ENCODE assay signal across 11 cellular contexts in genomic region chr7:139687980-139688632, GRCh38.
DNase-seq lines count a peak whose midpoint lies in the region; ATAC-seq and TF ChIP-seq lines count a peak whose summit lies in the region.
"Had no signal": no experiment of that assay in that cellular context is flagged by ENCODE, and none has a peak within 500 bp of the region (broad histone marks: within the 10 kb centered on the region; RNA-seq: fewer than 3 reads in every experiment).

No MANE protein-coding gene starts in this region.

- ATAC-seq in sciatic nerve (peak; percentile 36), HG03520 (IDR thresholded peaks at IDR 0.05; ENCODE audit: unreplicated experiment) (no peak)

- peak; percentile 8 for DNase-seq in SIG-M5 treated with dmso at 0.1 percent for 504 hours (lab: John Stamatoyannopoulos, UW; ENCODE audit: unreplicated experiment)
- DNase-seq in SIG-M5 (lab: John Stamatoyannopoulos, UW), result no peak
- DNase-seq in RPMI7951 (ENCODE audit: low read depth), result peak; percentile 81
- DNase-seq in fibroblast of lung (ENCODE audit: low read depth in 2 of 2), result peak; percentile 62 to 64
- no peak for DNase-seq in sciatic nerve (ENCODE audit: low spot score)
- DNase-seq in NCI-H446 (lab: John Stamatoyannopoulos, UW), result no peak
- DNase-seq in GOT3 (lab: John Stamatoyannopoulos, UW), result no peak
- DNase-seq: stimulated activated CD4-positive, alpha-beta T cell treated with anti-CD3 and anti-CD28 coated beads, Interleukin-4, amount 100 ng/mL, for 24 hours had no signal

- no peaks in the 10 kb centered on the region for H3K9me3 ChIP-seq in fibroblast of lung (ENCODE audit: control insufficient read depth, insufficient read depth, low read depth, low read length)
- H3K9me3 ChIP-seq: thoracic aorta had no signal

- H3K4me1 ChIP-seq in fibroblast of lung (ENCODE audit: control insufficient read depth, extremely low read depth, insufficient read depth, low read length), result peaks cover 4% of the 10 kb centered on the region

- peaks cover 2% of the 10 kb centered on the region for H3K79me2 ChIP-seq in fibroblast of lung (ENCODE audit: control insufficient read depth, insufficient read depth, low read length)

- no peak overlapping the region for H3K27ac ChIP-seq in fibroblast of lung (ENCODE audit: insufficient read depth, low read length)
- H3K27ac ChIP-seq: hepatocyte, thoracic aorta had no signal

- H3K4me3 ChIP-seq in fibroblast of lung (replicated peaks in 1 of 4; ENCODE audit: control extremely low read depth in 1 of 4, insufficient read depth in 1 of 4, low read depth in 3 of 4, low read length in 4 of 4), result no peak overlapping the region
- H3K4me3 ChIP-seq: hepatocyte, thoracic aorta had no signal

- H3K36me3 ChIP-seq in fibroblast of lung (ENCODE audit: control insufficient read depth, insufficient read depth, low read length), result no peaks in the 10 kb centered on the region
- H3K36me3 ChIP-seq: thoracic aorta had no signal

- TF ChIP-seq CTCF in fibroblast of lung (conservative IDR thresholded peaks at IDR 0.05 in 1 of 2, IDR thresholded peaks at IDR 0.05 in 1 of 2; ENCODE audit: low read depth in 1 of 2, low read length in 2 of 2), result no peak

- H3K9ac ChIP-seq in fibroblast of lung (ENCODE audit: insufficient read depth, low read length), result no peak overlapping the region

- no peak overlapping the region for H2AFZ ChIP-seq in fibroblast of lung (ENCODE audit: low read length)
- H2AFZ ChIP-seq: hepatocyte had no signal

- no peaks in the 10 kb centered on the region for H4K20me1 ChIP-seq in fibroblast of lung (ENCODE audit: control insufficient read depth, extremely low read depth, insufficient read depth, low read length)

- no peak overlapping the region for H3K4me2 ChIP-seq in fibroblast of lung (ENCODE audit: extremely low read depth, insufficient read depth, low read length)
- H3K4me2 ChIP-seq: hepatocyte had no signal

- intact Hi-C loops in sciatic nerve (cut with DNase I), result no loop called here

- H3K27me3 ChIP-seq in fibroblast of lung (ENCODE audit: control insufficient read depth, insufficient read depth, low read length), result no peaks in the 10 kb centered on the region
- H3K27me3 ChIP-seq: hepatocyte had no signal

Comparison
In these comparisons a context has a peak if more than half of its experiments do, and no peak if none do; other contexts are left out.
1. DNase-seq: peak in SIG-M5 treated with dmso at 0.1 percent for 504 hours (single experiment), RPMI7951 (single experiment) and fibroblast of lung (2 of 2); none in SIG-M5 (single experiment), sciatic nerve (single experiment), NCI-H446 (0 of 2) and GOT3 (single experiment).